ENCODE assay signal across 1 cellular context in the genomic region with DNA sequence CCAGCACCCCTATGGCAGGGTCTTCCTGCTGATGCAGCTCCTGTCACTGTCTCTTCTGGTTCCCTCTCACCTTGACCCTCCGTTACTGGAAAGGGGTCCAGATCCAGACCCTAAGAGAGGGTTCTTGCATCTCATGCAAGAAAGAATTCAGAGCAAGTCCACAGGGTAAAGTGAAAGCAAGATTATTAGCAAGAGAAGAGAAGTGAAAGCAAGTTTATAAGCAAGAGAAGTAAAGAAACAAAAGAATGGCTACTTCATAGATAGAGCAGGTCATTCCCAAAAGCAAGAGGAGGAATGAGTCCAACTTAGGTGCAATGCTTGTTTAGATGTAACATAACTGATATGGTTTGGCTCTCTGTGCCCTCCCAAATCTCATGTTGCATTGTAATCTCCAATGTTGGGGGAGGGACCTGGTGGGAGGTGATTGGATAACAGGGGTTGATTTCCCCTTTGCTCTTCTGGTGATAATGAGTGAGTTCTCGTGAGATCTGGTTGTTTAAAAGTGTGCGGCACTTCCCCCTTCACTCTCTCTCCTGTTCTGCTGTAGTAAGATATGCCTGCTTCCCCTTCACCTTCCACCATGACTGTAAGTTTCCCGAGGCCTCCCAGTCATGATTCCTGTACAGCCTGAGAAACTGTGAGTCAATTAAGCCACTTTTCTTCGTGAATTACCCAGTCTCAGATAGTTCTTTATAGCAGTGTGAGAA.
TF ChIP-seq lines count a peak whose summit lies in the region.

No MANE protein-coding gene starts in this region.

TF ChIP-seq in H1, 55 proteins besides CTCF, POLR2A, EP300 and RAD21 (continued from another document):
- TF ChIP-seq, protein P1, sequence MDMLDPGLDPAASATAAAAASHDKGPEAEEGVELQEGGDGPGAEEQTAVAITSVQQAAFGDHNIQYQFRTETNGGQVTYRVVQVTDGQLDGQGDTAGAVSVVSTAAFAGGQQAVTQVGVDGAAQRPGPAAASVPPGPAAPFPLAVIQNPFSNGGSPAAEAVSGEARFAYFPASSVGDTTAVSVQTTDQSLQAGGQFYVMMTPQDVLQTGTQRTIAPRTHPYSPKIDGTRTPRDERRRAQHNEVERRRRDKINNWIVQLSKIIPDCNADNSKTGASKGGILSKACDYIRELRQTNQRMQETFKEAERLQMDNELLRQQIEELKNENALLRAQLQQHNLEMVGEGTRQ (IDR thresholded peaks at IDR 0.05; ENCODE audit: low read length), result no peak
- TF ChIP-seq, protein P2, sequence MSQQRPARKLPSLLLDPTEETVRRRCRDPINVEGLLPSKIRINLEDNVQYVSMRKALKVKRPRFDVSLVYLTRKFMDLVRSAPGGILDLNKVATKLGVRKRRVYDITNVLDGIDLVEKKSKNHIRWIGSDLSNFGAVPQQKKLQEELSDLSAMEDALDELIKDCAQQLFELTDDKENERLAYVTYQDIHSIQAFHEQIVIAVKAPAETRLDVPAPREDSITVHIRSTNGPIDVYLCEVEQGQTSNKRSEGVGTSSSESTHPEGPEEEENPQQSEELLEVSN (IDR thresholded peaks at IDR 0.05), result no peak
- TF ChIP-seq JUN (IDR thresholded peaks at IDR 0.05; ENCODE audit: low read depth, low read length) (no peak), ATF2 (IDR thresholded peaks at IDR 0.05; ENCODE audit: low read length) (no peak)
